In the genomic region with DNA sequence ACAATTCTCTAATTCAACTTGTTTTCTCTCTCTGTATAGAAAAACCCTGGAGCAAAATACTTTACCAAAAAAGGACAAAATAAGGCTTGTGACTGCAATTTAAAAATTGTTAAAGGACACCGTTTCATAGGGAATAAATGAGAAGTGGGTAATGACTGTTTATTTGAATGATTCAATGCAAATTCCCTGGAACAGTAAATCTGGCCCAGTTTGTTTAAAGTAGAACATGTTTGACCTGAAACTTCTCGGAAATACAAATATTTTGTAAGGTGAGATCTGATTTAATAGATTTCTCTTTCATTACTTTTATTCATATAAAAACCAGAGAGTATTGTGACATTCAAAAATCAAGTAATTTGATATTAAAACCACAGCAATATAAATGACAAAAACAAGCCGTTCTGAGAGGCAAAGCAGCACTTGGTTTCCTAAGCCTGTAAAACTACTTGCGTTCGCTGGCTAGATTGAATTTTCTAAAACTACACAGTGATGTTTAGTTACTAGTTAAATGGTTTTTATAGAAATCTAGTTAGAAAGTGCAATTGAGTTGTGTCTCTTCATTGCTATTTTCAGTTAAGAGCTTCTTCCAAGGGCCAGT, we compare ENCODE assay signal across 15 cellular contexts.
DNase-seq lines count a peak whose midpoint lies in the region; ATAC-seq and TF ChIP-seq lines count a peak whose summit lies in the region.
"Had no signal": no experiment of that assay in that cellular context is flagged by ENCODE, and none has a peak within 500 bp of the region (broad histone marks: within the 10 kb centered on the region; RNA-seq: fewer than 3 reads in every experiment).

No MANE protein-coding gene starts in this region.

- H3K27me3 Mint-ChIP-seq in chondrocyte (ENCODE audit: low read depth): no peaks in the 10 kb centered on the region
- peaks cover 19% of the 10 kb centered on the region for H3K27me3 Mint-ChIP-seq in mesothelial cell of epicardium (ENCODE audit: low read depth)

- H3K4me1 Mint-ChIP-seq in chondrocyte (ENCODE audit: low read depth): peaks cover 21% of the 10 kb centered on the region
- peaks cover 8% of the 10 kb centered on the region for H3K4me1 Mint-ChIP-seq in mesothelial cell of epicardium
- H3K4me1 Mint-ChIP-seq: central memory CD8-positive, alpha-beta T cell had no signal

- WGBS in transverse colon (ENCODE audit: low coverage in 1 of 2), 2 donors: 54 to 70% methylated on average over 4 to 5 of the region's 5 CpGs

- no peaks in the 10 kb centered on the region for H3K36me3 ChIP-seq in PC-3 (ENCODE audit: low read depth, low read length)
- no peaks in the 10 kb centered on the region for H3K36me3 ChIP-seq in transverse colon

- H3K9me3 ChIP-seq in PC-3 (ENCODE audit: low read length) (no peaks in the 10 kb centered on the region), transverse colon (no peaks in the 10 kb centered on the region)

- peak; percentile 67 for ATAC-seq in PC-3
- no peak for ATAC-seq in GM21423 (IDR thresholded peaks at IDR 0.05; ENCODE audit: unreplicated experiment)

- in situ Hi-C loops in transverse colon (cut with MboI; ENCODE audit: low pct_ligation_motif_present in 1 of 4, low pct_unique_long_range_greater_than_20kb in 1 of 4, low sequenced_read_pairs in 3 of 4): loop anchor here (25.0 kb wide), 3 partner anchors 538 to 1513 kb away; a partner anchor contains a TSS

- peak overlapping the region; percentile 79 for H3K4me2 ChIP-seq in PC-3 (ENCODE audit: low read length)

- peak overlapping the region; percentile 68 for H3K9ac ChIP-seq in PC-3 (ENCODE audit: low read length)

- no peaks in the 10 kb centered on the region for H3K36me3 Mint-ChIP-seq in chondrocyte (ENCODE audit: low read depth)
- H3K36me3 Mint-ChIP-seq in mesothelial cell of epicardium: no peaks in the 10 kb centered on the region

- POLR2A ChIA-PET in PC-3 (lab: Charles Lee; ENCODE audit: unreplicated experiment): interaction anchor here (0.6 to 0.8 kb wide), 3 partner anchors 20 to 90 kb away, joined by 9 to 13 read pairs (median 9); no protein-coding TSS in a partner anchor

- H3K27me3 ChIP-seq in PC-3 (ENCODE audit: low read length) (no peaks in the 10 kb centered on the region), transverse colon (no peaks in the 10 kb centered on the region)

- H3K79me2 ChIP-seq in PC-3 (ENCODE audit: low read length): no peaks in the 10 kb centered on the region

- peak overlapping the region; percentile 98 for H3K27ac Mint-ChIP-seq in chondrocyte (ENCODE audit: unreplicated experiment)
- H3K27ac Mint-ChIP-seq in mesothelial cell of epicardium: peak overlapping the region; percentile 86
- H3K27ac Mint-ChIP-seq: stimulated activated naive CD8-positive, alpha-beta T cell treated with anti-CD3 and anti-CD28 coated beads, Interleukin-15, Interleukin-2, amounts not matched to agents 100 ng/mL and 50 ng/mL, for 24 hours had no signal

- H3K4me1 ChIP-seq in PC-3 (ENCODE audit: insufficient read depth, low read length) (peaks cover 18% of the 10 kb centered on the region), transverse colon (peaks cover 0 to 15% (median 3%) of the 10 kb centered on the region in 4 donors)

- H3F3A ChIP-seq in PC-3 (ENCODE audit: low read length, unreplicated experiment): peaks cover 4% of the 10 kb centered on the region

- intact Hi-C loops in PC-3 (cut with micrococcal nuclease) (loop anchor here (1.0 to 5.0 kb wide), 4 partner anchors 177 to 528 kb away; no protein-coding TSS in a partner anchor), transverse colon (cut with DNase I; ENCODE audit: low total_unique reads) (loop anchor here (10.0 kb wide), 1 partner anchor 515 kb away; no protein-coding TSS in a partner anchor)

- TF ChIP-seq EP300 in transverse colon (IDR thresholded peaks at IDR 0.05; ENCODE audit: low read depth): no peak

- no peaks in the 10 kb centered on the region for H4K20me1 ChIP-seq in PC-3 (ENCODE audit: low read length)

- CTCF ChIA-PET in PC-3 (lab: Charles Lee): no interaction called here

- no peak for TF ChIP-seq CTCF in PC-3 (conservative IDR thresholded peaks at IDR 0.05; ENCODE audit: low read depth, low read length)
- TF ChIP-seq CTCF in chondrocyte (IDR thresholded peaks at IDR 0.05): no peak
- no peak for TF ChIP-seq CTCF in mesothelial cell of epicardium (IDR thresholded peaks at IDR 0.05; ENCODE audit: unreplicated experiment)
- no peak for TF ChIP-seq CTCF in transverse colon (IDR thresholded peaks at IDR 0.05)

- H3K4me3 ChIP-seq in PC-3 (ENCODE audit: low read length) (peak overlapping the region; percentile 52; the same call in 1 of the 2 replicates), transverse colon (no peak overlapping the region)

- no TSS peak for BruUV-seq in PC-3 (replicated peaks; lab: Mats Ljungman, UMichigan)

- TF ChIP-seq POLR2A in transverse colon (IDR thresholded peaks at IDR 0.05): no peak

- H3K9me2 ChIP-seq in PC-3 (replicated peaks; ENCODE audit: low read length): no peaks in the 10 kb centered on the region

- DNase-seq in PC-3 (peak; percentile 65), chondrocyte (ENCODE audit: low spot score) (no peak), mesothelial cell of epicardium (ENCODE audit: low spot score in 2 of 2, unreplicated experiment in 2 of 2) (no peak), transverse colon (no peak), mesenteric fat pad (ENCODE audit: low spot score) (no peak)
- no peak for DNase-seq in stimulated activated CD4-positive, alpha-beta T cell treated with anti-CD3 and anti-CD28 coated beads, Interleukin-2, amount 100 ng/mL, for 24 hours
- DNase-seq: activated CD4-positive, alpha-beta T cell treated with anti-CD3 and anti-CD28 coated beads, Interleukin-2, amount 50 U/mL, for 1 hour; activated effector memory CD4-positive, alpha-beta T cell treated with Interleukin-2 at 50 U/mL for 16 hours; left cardiac atrium; NCI-H82; occipital lobe; stimulated activated CD4-positive, alpha-beta T cell treated with anti-CD3 and anti-CD28 coated beads, Interleukin-4, amount 100 ng/mL, for 1 hour had no signal

- H3K27ac ChIP-seq in PC-3 (ENCODE audit: low read length) (peak overlapping the region; percentile 96), transverse colon (peak overlapping the region; percentile 62 to 81 (median 70))

- peak overlapping the region; percentile 62; the same call in 1 of the 2 replicates for H2AFZ ChIP-seq in PC-3 (ENCODE audit: low read length)

- peak overlapping the region; percentile 46 for H3K4me3 Mint-ChIP-seq in chondrocyte (ENCODE audit: unreplicated experiment)
- H3K4me3 Mint-ChIP-seq in mesothelial cell of epicardium: no peak overlapping the region
- H3K4me3 Mint-ChIP-seq: central memory CD8-positive, alpha-beta T cell; stimulated activated naive CD8-positive, alpha-beta T cell treated with anti-CD3 and anti-CD28 coated beads, Interleukin-15, Interleukin-2, amounts not matched to agents 100 ng/mL and 50 ng/mL, for 24 hours had no signal

- H3K9me3 Mint-ChIP-seq in chondrocyte (ENCODE audit: low read depth) (no peaks in the 10 kb centered on the region), mesothelial cell of epicardium (no peaks in the 10 kb centered on the region)
- H3K9me3 Mint-ChIP-seq: central memory CD8-positive, alpha-beta T cell; stimulated activated naive CD8-positive, alpha-beta T cell treated with anti-CD3 and anti-CD28 coated beads, Interleukin-15, Interleukin-2, amounts not matched to agents 100 ng/mL and 50 ng/mL, for 24 hours had no signal
